In the genomic region with DNA sequence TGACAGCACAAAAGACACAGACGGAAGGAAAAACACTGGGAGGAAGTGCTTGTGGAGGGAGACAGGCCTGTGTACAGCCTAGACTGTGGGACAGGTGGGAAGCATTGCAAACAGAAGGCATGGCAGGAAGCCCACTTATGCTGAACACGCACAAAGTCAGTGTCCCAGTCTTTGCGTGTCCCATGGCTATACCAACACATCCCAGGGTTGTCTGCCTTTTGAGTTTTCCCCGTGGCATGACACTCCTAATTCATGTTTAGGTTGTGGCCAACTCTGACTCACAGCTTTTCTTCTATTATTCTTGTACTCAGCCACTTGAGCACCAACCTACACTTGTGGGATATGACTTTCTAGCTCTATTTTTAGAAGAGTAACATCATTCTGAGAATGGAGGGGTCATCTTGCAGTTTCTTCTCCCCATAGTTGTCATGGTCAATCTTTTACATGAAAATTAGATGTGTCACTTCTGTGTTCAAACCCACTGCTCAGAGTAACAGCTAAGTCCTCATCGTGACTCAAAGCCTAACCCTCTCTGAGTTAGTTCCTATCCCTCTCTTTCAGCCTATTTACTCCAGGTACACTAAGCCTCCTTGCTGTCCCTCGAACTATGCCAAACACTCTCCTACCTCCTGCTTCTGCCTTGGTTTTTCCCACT, we compare ENCODE assay signal across 11 cellular contexts. TPM values are rescaled to one million over a fixed set of nuclear protein-coding genes. Genes with fewer than 3 reads are reported as not detected.
DNase-seq lines count a peak whose midpoint lies in the region; ATAC-seq, FAIRE-seq and TF ChIP-seq lines count a peak whose summit lies in the region.
"Had no signal": no experiment of that assay in that cellular context is flagged by ENCODE, and none has a peak within 500 bp of the region (broad histone marks: within the 10 kb centered on the region; RNA-seq: fewer than 3 reads in every experiment).

No MANE protein-coding gene starts in this region.

- FAIRE-seq in frontal cortex (lab: Jason Lieb, UNC), result no peak
- FAIRE-seq: H54 had no signal

- peaks cover 12% of the 10 kb centered on the region for H3K9me3 Mint-ChIP-seq in activated CD4-positive, alpha-beta T cell treated with anti-CD3 and anti-CD28 coated beads, Interleukin-2, amount 10 ng/mL, durations not matched to agents 7 days and 5 days

- no peaks in the 10 kb centered on the region for H3K27me3 Mint-ChIP-seq in activated CD4-positive, alpha-beta T cell treated with anti-CD3 and anti-CD28 coated beads, Interleukin-2, amount 10 ng/mL, durations not matched to agents 7 days and 5 days

- intact Hi-C loops in psoas muscle (cut with DNase I), result no loop called here
- intact Hi-C loops in ovary (cut with DNase I), result no loop called here

- peaks cover 31% of the 10 kb centered on the region for H3K4me1 Mint-ChIP-seq in activated CD4-positive, alpha-beta T cell treated with anti-CD3 and anti-CD28 coated beads, Interleukin-2, amount 10 ng/mL, durations not matched to agents 7 days and 5 days

- H3K4me3 Mint-ChIP-seq in activated CD4-positive, alpha-beta T cell treated with anti-CD3 and anti-CD28 coated beads, Interleukin-2, amount 10 ng/mL, durations not matched to agents 7 days and 5 days, result no peak overlapping the region

- no peak for TF ChIP-seq EP300 in ovary (IDR thresholded peaks at IDR 0.05)

- peak; percentile 45 for DNase-seq in activated CD4-positive, alpha-beta T cell treated with anti-CD3 and anti-CD28 coated beads for 48 hours
- no peak for DNase-seq in activated CD4-positive, alpha-beta T cell treated with anti-CD3 and anti-CD28 coated beads, Interleukin-2, amount 10 ng/mL, durations not matched to agents 7 days and 5 days
- DNase-seq in psoas muscle (no peak), ovary (no peak), frontal cortex (ENCODE audit: low spot score in 2 of 2) (no peak), NCI-H2107 treated with DMSO at 0.1 percent for 48 hours (lab: John Stamatoyannopoulos, UW; ENCODE audit: unreplicated experiment) (no peak)

- H3K36me3 Mint-ChIP-seq in activated CD4-positive, alpha-beta T cell treated with anti-CD3 and anti-CD28 coated beads, Interleukin-2, amount 10 ng/mL, durations not matched to agents 7 days and 5 days (ENCODE audit: low read depth), result peaks cover 12% of the 10 kb centered on the region

- TF ChIP-seq CTCF in psoas muscle (IDR thresholded peaks at IDR 0.05) (no peak), ovary (IDR thresholded peaks at IDR 0.05) (no peak)

- CTCF ChIA-PET in activated CD4-positive, alpha-beta T cell treated with anti-CD3 and anti-CD28 coated beads, Interleukin-2, amount 10 ng/mL, durations not matched to agents 7 days and 5 days (lab: Charles Lee), result interaction anchor here (0.7 to 1.0 kb wide), 2 partner anchors 15 to 26 kb away, joined by 3 read pairs; no protein-coding TSS in a partner anchor

- H3K27me3 ChIP-seq in psoas muscle (ENCODE audit: insufficient read depth in 3 of 3, low read length in 2 of 3), result no peaks in the 10 kb centered on the region
- no peaks in the 10 kb centered on the region for H3K27me3 ChIP-seq in ovary

- H3K36me3 ChIP-seq in psoas muscle (ENCODE audit: insufficient read depth in 1 of 2, low read depth in 1 of 2) (no peaks in the 10 kb centered on the region), ovary (no peaks in the 10 kb centered on the region)

- WGBS in psoas muscle, 3 donors, result 45 to 63% (median 54%) methylated on average over 6 of the region's 6 CpGs
- 81 to 84% (median 82%) methylated on average over 6 of the region's 6 CpGs for WGBS in ovary, 3 donors

- H3K4me3 ChIP-seq in psoas muscle (no peak overlapping the region), ovary (no peak overlapping the region)

- H3K4me1 ChIP-seq in psoas muscle (no peaks in the 10 kb centered on the region), ovary (ENCODE audit: insufficient read depth) (no peaks in the 10 kb centered on the region)

- H3K27ac ChIP-seq in psoas muscle, result peak overlapping the region; percentile 43
- H3K27ac ChIP-seq in ovary, result no peak overlapping the region

- H3K9me3 ChIP-seq in psoas muscle (no peaks in the 10 kb centered on the region), ovary (no peaks in the 10 kb centered on the region)

- no peak for TF ChIP-seq POLR2A in ovary (IDR thresholded peaks at IDR 0.05)

- H3K27ac Mint-ChIP-seq in activated CD4-positive, alpha-beta T cell treated with anti-CD3 and anti-CD28 coated beads, Interleukin-2, amount 10 ng/mL, durations not matched to agents 7 days and 5 days, result no peak overlapping the region

- POLR2A ChIA-PET in activated CD4-positive, alpha-beta T cell treated with anti-CD3 and anti-CD28 coated beads, Interleukin-2, amount 10 ng/mL, durations not matched to agents 7 days and 5 days (lab: Charles Lee), result no interaction called here

- ATAC-seq in GM21737 (IDR thresholded peaks at IDR 0.05; ENCODE audit: unreplicated experiment) (peak; percentile 73), HG03520 (IDR thresholded peaks at IDR 0.05; ENCODE audit: unreplicated experiment) (peak; percentile 83), psoas muscle (peak; percentile 53 to 76 (median 58))

RNA-seq across cellular contexts. Expression of gene JPH4, which starts 27.5 kb away (rescaled TPM):
- total RNA-seq in activated CD4-positive, alpha-beta T cell treated with anti-CD3 and anti-CD28 coated beads, Interleukin-2, amount 10 ng/mL, durations not matched to agents 7 days and 5 days, result not detected
- total RNA-seq in psoas muscle (under 1 TPM; 0.05 to 0.62 (median 0.17) TPM), ovary (10 to 100 TPM in 4 of 7 donors, 1 to 10 TPM in 3; 7.4 to 43.5 (median 10.1) TPM), frontal cortex (32.2 TPM)
- polyA plus RNA-seq in psoas muscle (under 1 TPM; 0.01 to 0.13 (median 0.03) TPM), ovary (10 to 100 TPM; 19.9 to 22.1 TPM)
- total RNA-seq: A673, fibroblast of lung had no signal
- polyA plus RNA-seq: fibroblast of lung had no signal

RNA-seq across cellular contexts. Expression of gene DHRS2, which starts 30.1 kb away (rescaled TPM):
- total RNA-seq in activated CD4-positive, alpha-beta T cell treated with anti-CD3 and anti-CD28 coated beads, Interleukin-2, amount 10 ng/mL, durations not matched to agents 7 days and 5 days, result under 1 TPM; 0.44 to 0.50 TPM
- total RNA-seq in psoas muscle, result under 1 TPM in 1 of 4 donors, not detected in 3; 0.21 TPM
- polyA plus RNA-seq in psoas muscle, result under 1 TPM; 0.04 to 0.55 (median 0.22) TPM
- total RNA-seq in ovary, result 10 to 100 TPM in 4 of 7 donors, 1 to 10 TPM in 3; 1.6 to 46.6 (median 14.9) TPM
- 10 to 100 TPM; 12.5 to 28.5 TPM for polyA plus RNA-seq in ovary
- total RNA-seq in frontal cortex, result 0.41 TPM
- total RNA-seq: fibroblast of lung had no signal

RNA-seq across cellular contexts. Expression of gene AP1G2, which starts 38.5 kb away (rescaled TPM):
- total RNA-seq in activated CD4-positive, alpha-beta T cell treated with anti-CD3 and anti-CD28 coated beads, Interleukin-2, amount 10 ng/mL, durations not matched to agents 7 days and 5 days, result 100 to 1,000 TPM; 306 to 333 TPM
- total RNA-seq in psoas muscle (10 to 100 TPM in 1 of 4 donors, 1 to 10 TPM in 3; 4.4 to 11.0 (median 6.1) TPM), ovary (100 to 1,000 TPM in 3 of 7 donors, 10 to 100 TPM in 4; 76.3 to 129 (median 92.8) TPM), frontal cortex (12.6 TPM)
- polyA plus RNA-seq in psoas muscle (1 to 10 TPM; 3.3 to 5.3 (median 4.3) TPM), ovary (10 to 100 TPM; 32.0 to 80.4 TPM)

RNA-seq across cellular contexts. Expression of gene THTPA, which starts 50.0 kb away (rescaled TPM):
- total RNA-seq in activated CD4-positive, alpha-beta T cell treated with anti-CD3 and anti-CD28 coated beads, Interleukin-2, amount 10 ng/mL, durations not matched to agents 7 days and 5 days, result 10 to 100 TPM in 1 of 2 experiments, 1 to 10 TPM in 1; 8.1 to 12.7 TPM
- total RNA-seq in psoas muscle (10 to 100 TPM; 18.5 to 29.9 (median 23.2) TPM), ovary (10 to 100 TPM; 14.6 to 22.3 (median 19.6) TPM), frontal cortex (23.6 TPM)
- polyA plus RNA-seq in psoas muscle (10 to 100 TPM; 23.0 to 53.5 (median 26.2) TPM), ovary (10 to 100 TPM; 11.5 to 11.9 TPM)

RNA-seq across cellular contexts. Expression of gene ZFHX2, which starts 54.5 kb away (rescaled TPM):
- 1 to 10 TPM; 1.0 to 1.1 TPM for total RNA-seq in activated CD4-positive, alpha-beta T cell treated with anti-CD3 and anti-CD28 coated beads, Interleukin-2, amount 10 ng/mL, durations not matched to agents 7 days and 5 days
- total RNA-seq in psoas muscle (1 to 10 TPM in 1 of 4 donors, under 1 TPM in 3; 0.39 to 2.9 (median 0.63) TPM), ovary (1 to 10 TPM in 5 of 7 donors, under 1 TPM in 2; 0.48 to 2.3 (median 2.0) TPM), frontal cortex (1.2 TPM)
- polyA plus RNA-seq in psoas muscle (under 1 TPM; 0.11 to 0.71 (median 0.69) TPM), ovary (under 1 TPM; 0.34 to 0.63 TPM)
- polyA plus RNA-seq: fibroblast of lung had no signal

Comparison
In these comparisons a context has a peak if more than half of its experiments do, and no peak if none do; other contexts are left out.
1. RNA of gene JPH4, which starts 27.5 kb away (total RNA-seq): 32.2 TPM in frontal cortex (single experiment) and 7.4 to 43.5 TPM in ovary; 0.05 to 0.62 TPM in psoas muscle and not detected in activated CD4-positive, alpha-beta T cell treated with anti-CD3 and anti-CD28 coated beads, Interleukin-2, amount 10 ng/mL, durations not matched to agents 7 days and 5 days; every median in the first group is over 4 times any median in the second.
2. Peak in every context shown above with its lines, with median percentiles within 50 percentile points of each other: ATAC-seq.